Comparison of ENCODE assay signal across 8 cellular contexts in genomic region chr12:39619660-39620433, GRCh38. TPM values are rescaled to one million over a fixed set of nuclear protein-coding genes. Genes with fewer than 3 reads are reported as not detected.
A peak's percentile ranks its signal among the peaks of the same experiment; 100 is the strongest.
DNase-seq lines count a peak whose midpoint lies in the region; ATAC-seq and TF ChIP-seq lines count a peak whose summit lies in the region.

Gene ABCD2 (minus strand): TSS chr12:39619803. CDS start chr12:39619615, 188 bp downstream.

- no peaks in the 10 kb centered on the region for H3K9me3 ChIP-seq in DOHH2 (ENCODE audit: control insufficient read depth, insufficient read depth, low read length)
- H3K9me3 ChIP-seq in subcutaneous abdominal adipose tissue (ENCODE audit: control insufficient read depth in 5 of 5, low read length in 5 of 5): no peaks in the 10 kb centered on the region

- no peaks in the 10 kb centered on the region for H3K79me2 ChIP-seq in DOHH2 (ENCODE audit: control insufficient read depth, low read length)

- H3K27me3 ChIP-seq in DOHH2 (ENCODE audit: control insufficient read depth, low read length): no peaks in the 10 kb centered on the region; the same call in 1 of the 2 replicates
- H3K27me3 ChIP-seq in subcutaneous abdominal adipose tissue (ENCODE audit: control insufficient read depth in 5 of 5, insufficient read depth in 4 of 5, low read length in 5 of 5): no peaks in the 10 kb centered on the region

- peaks cover 33% of the 10 kb centered on the region for H3K4me1 ChIP-seq in DOHH2 (ENCODE audit: control insufficient read depth, low read length)
- peaks cover 0 to 23% (median 20%) of the 10 kb centered on the region in 5 donors for H3K4me1 ChIP-seq in subcutaneous abdominal adipose tissue (ENCODE audit: control insufficient read depth in 5 of 5, insufficient read depth in 5 of 5, low read length in 5 of 5)

- H3K4me3 Mint-ChIP-seq in activated T-helper 2 cell treated with anti-CD3 and anti-CD28 coated beads, Interferon-gamma antibody, Interleukin-2, Interleukin-4, amounts not matched to agents 10 μg/mL and 5 μg/mL and 100 μg/mL, durations not matched to agents 14 hours and 24 hours and 36 hours (ENCODE audit: low read depth): no peak within 1 kb of the TSS
- H3K4me3 Mint-ChIP-seq in neural crest cell: no peak within 1 kb of the TSS

- no peaks in the 10 kb centered on the region for H3K27me3 Mint-ChIP-seq in activated T-helper 2 cell treated with anti-CD3 and anti-CD28 coated beads, Interferon-gamma antibody, Interleukin-2, Interleukin-4, amounts not matched to agents 10 μg/mL and 5 μg/mL and 100 μg/mL, durations not matched to agents 14 hours and 24 hours and 36 hours (ENCODE audit: low read depth)
- no peaks in the 10 kb centered on the region for H3K27me3 Mint-ChIP-seq in neural crest cell (ENCODE audit: low read depth)

- POLR2A ChIA-PET in RWPE1 (lab: Yijun Ruan, JAX; ENCODE audit: low non-redundant PET): no interaction called here

- H3K36me3 Mint-ChIP-seq in activated T-helper 2 cell treated with anti-CD3 and anti-CD28 coated beads, Interferon-gamma antibody, Interleukin-2, Interleukin-4, amounts not matched to agents 10 μg/mL and 5 μg/mL and 100 μg/mL, durations not matched to agents 14 hours and 24 hours and 36 hours (ENCODE audit: low read depth): peaks cover 13% of the 10 kb centered on the region
- no peaks in the 10 kb centered on the region for H3K36me3 Mint-ChIP-seq in neural crest cell (ENCODE audit: low read depth)

- peak within 1 kb of the TSS; percentile 70 to 88 (median 76) for H3K9ac ChIP-seq in subcutaneous abdominal adipose tissue (ENCODE audit: low read length in 5 of 5)

- peak within 1 kb of the TSS; percentile 31; the same call in 1 of the 2 replicates for H3K27ac ChIP-seq in DOHH2 (ENCODE audit: low read depth, low read length)
- H3K27ac ChIP-seq in RWPE1: peak within 1 kb of the TSS; percentile 61
- peak within 1 kb of the TSS; percentile 91 for H3K27ac ChIP-seq in subcutaneous abdominal adipose tissue (ENCODE audit: low read depth, low read length)

- no peaks in the 10 kb centered on the region for H4K20me1 ChIP-seq in DOHH2 (ENCODE audit: control insufficient read depth, insufficient read depth, low read depth, low read length)

- H3K27ac Mint-ChIP-seq in activated T-helper 2 cell treated with anti-CD3 and anti-CD28 coated beads, Interferon-gamma antibody, Interleukin-2, Interleukin-4, amounts not matched to agents 10 μg/mL and 5 μg/mL and 100 μg/mL, durations not matched to agents 14 hours and 24 hours and 36 hours: no peak within 1 kb of the TSS
- no peak within 1 kb of the TSS for H3K27ac Mint-ChIP-seq in neural crest cell (ENCODE audit: unreplicated experiment)

- ATAC-seq in GM21619 (IDR thresholded peaks at IDR 0.05; ENCODE audit: unreplicated experiment): peak; percentile 74

- peaks cover 3% of the 10 kb centered on the region for H3F3A ChIP-seq in DOHH2 (ENCODE audit: control insufficient read depth, insufficient read depth)

- DNase-seq in RWPE1 (ENCODE audit: low spot score) (peak; percentile 29), foreskin fibroblast (peak; percentile 73 to 86), neural crest cell (ENCODE audit: low read depth, low spot score) (peak; percentile 62)
- DNase-seq in activated T-helper 2 cell treated with anti-CD3 and anti-CD28 coated beads, Interferon-gamma antibody, Interleukin-2, Interleukin-4, amounts not matched to agents 10 μg/mL and 5 μg/mL and 100 μg/mL, durations not matched to agents 14 hours and 24 hours and 36 hours (ENCODE audit: low spot score): peak; percentile 79

- TF ChIP-seq CTCF in DOHH2 (IDR thresholded peaks at IDR 0.05; ENCODE audit: low read depth, low read length, poor library complexity, severe bottlenecking) (peak; percentile 23), RWPE1 (conservative IDR thresholded peaks at IDR 0.05; ENCODE audit: low read depth) (0 out of 2 replicates have a peak, but pooled peaks have one; percentile 15), foreskin fibroblast (IDR thresholded peaks at IDR 0.05; ENCODE audit: low read depth, low read length) (peak; percentile 2), neural crest cell (conservative IDR thresholded peaks at IDR 0.05) (peak; percentile 33)

- peak; percentile 8; the same call in 1 of the 2 replicates for TF ChIP-seq RAD21 in Ishikawa (IDR thresholded peaks at IDR 0.05; ENCODE audit: low read depth)

- H3K9me3 Mint-ChIP-seq in activated T-helper 2 cell treated with anti-CD3 and anti-CD28 coated beads, Interferon-gamma antibody, Interleukin-2, Interleukin-4, amounts not matched to agents 10 μg/mL and 5 μg/mL and 100 μg/mL, durations not matched to agents 14 hours and 24 hours and 36 hours: peaks cover 4% of the 10 kb centered on the region
- no peaks in the 10 kb centered on the region for H3K9me3 Mint-ChIP-seq in neural crest cell

- TF ChIP-seq EP300 in Ishikawa (IDR thresholded peaks at IDR 0.05; ENCODE audit: borderline replicate concordance): no peak

- H3K4me2 ChIP-seq in DOHH2 (ENCODE audit: low read length): peak within 1 kb of the TSS; percentile 87

- CTCF ChIA-PET in RWPE1 (lab: Yijun Ruan, JAX): interaction anchor here (0.6 kb wide), 1 partner anchor 240 kb away, joined by 3 read pairs; no protein-coding TSS in a partner anchor

- H3K4me1 Mint-ChIP-seq in activated T-helper 2 cell treated with anti-CD3 and anti-CD28 coated beads, Interferon-gamma antibody, Interleukin-2, Interleukin-4, amounts not matched to agents 10 μg/mL and 5 μg/mL and 100 μg/mL, durations not matched to agents 14 hours and 24 hours and 36 hours (ENCODE audit: low read depth): peaks cover 30% of the 10 kb centered on the region
- H3K4me1 Mint-ChIP-seq in neural crest cell: peaks cover 8% of the 10 kb centered on the region

- no peaks in the 10 kb centered on the region for H3K9me2 ChIP-seq in DOHH2 (replicated peaks; ENCODE audit: control insufficient read depth, low read length)

- intact Hi-C loops in activated T-helper 2 cell treated with anti-CD3 and anti-CD28 coated beads, Interferon-gamma antibody, Interleukin-2, Interleukin-4, amounts not matched to agents 10 μg/mL and 5 μg/mL and 100 μg/mL, durations not matched to agents 14 hours and 24 hours and 36 hours (cut with micrococcal nuclease): loop anchor here (1.0 to 10.0 kb wide), 11 partner anchors 8 to 713 kb away; partner anchors contain the start of genes KIF21A and SLC2A13

- H3K36me3 ChIP-seq in DOHH2 (ENCODE audit: control insufficient read depth, low read length): no peaks in the 10 kb centered on the region
- H3K36me3 ChIP-seq in subcutaneous abdominal adipose tissue (ENCODE audit: control insufficient read depth in 5 of 5, insufficient read depth in 5 of 5, low read length in 5 of 5): no peaks in the 10 kb centered on the region

- peak within 1 kb of the TSS; percentile 71 for H3K4me3 ChIP-seq in DOHH2 (ENCODE audit: low read length)
- peak within 1 kb of the TSS; percentile 66 to 68 for H3K4me3 ChIP-seq in foreskin fibroblast (ENCODE audit: low read depth in 1 of 2, low read length in 2 of 2)
- peak within 1 kb of the TSS; percentile 67 to 89 (median 77) for H3K4me3 ChIP-seq in subcutaneous abdominal adipose tissue (ENCODE audit: low read depth in 1 of 5, low read length in 5 of 5)

TF ChIP-seq in Ishikawa, 13 proteins besides CTCF, POLR2A, EP300 and RAD21:
- TF ChIP-seq TAF1 (IDR thresholded peaks at IDR 0.05; ENCODE audit: low read depth): no peak
- no peak for TF ChIP-seq EGR1 (IDR thresholded peaks at IDR 0.05)
- TF ChIP-seq REST (IDR thresholded peaks at IDR 0.05; ENCODE audit: low read depth): no peak
- TF ChIP-seq MAX (IDR thresholded peaks at IDR 0.05): 0 out of 2 replicates have a peak, but pooled peaks have one; percentile 39
- TF ChIP-seq TEAD4 (IDR thresholded peaks at IDR 0.05): no peak
- TF ChIP-seq USF1 (IDR thresholded peaks at IDR 0.05): no peak

RNA-seq across cellular contexts. Expression of gene ABCD2, which starts in this region (rescaled TPM):
- total RNA-seq in activated T-helper 2 cell treated with anti-CD3 and anti-CD28 coated beads, Interferon-gamma antibody, Interleukin-2, Interleukin-4, amounts not matched to agents 10 μg/mL and 5 μg/mL and 100 μg/mL, durations not matched to agents 14 hours and 24 hours and 36 hours: 5.8 TPM in 2 replicates
- 0.70 and 0.80 TPM in 2 replicates for total RNA-seq in neural crest cell

Comparison
In these comparisons a context has a peak if more than half of its experiments do, and no peak if none do; other contexts are left out.
1. Peak in every context shown above with its lines: DNase-seq, ATAC-seq, H3K4me3 ChIP-seq and H3K27ac ChIP-seq.
2. Peak in DNase-seq in neural crest cell; RNA of the gene not detected or under 1 TPM.
3. H3K27ac ChIP-seq: peak in every context shown above with its lines; median percentile 91 in subcutaneous abdominal adipose tissue; 61 in RWPE1; 31 in DOHH2.
4. DNase-seq: peak in every context shown above with its lines; median percentile 80 in foreskin fibroblast; 79 in activated T-helper 2 cell treated with anti-CD3 and anti-CD28 coated beads, Interferon-gamma antibody, Interleukin-2, Interleukin-4, amounts not matched to agents 10 μg/mL and 5 μg/mL and 100 μg/mL, durations not matched to agents 14 hours and 24 hours and 36 hours; 62 in neural crest cell; 29 in RWPE1.